39 cellular contexts compared by ENCODE assay signal in genomic region chr3:12866836-12867235, GRCh38.
"Had no signal": no experiment of that assay in that cellular context is flagged by ENCODE, and none has a peak within 500 bp of the region (broad histone marks: within the 10 kb centered on the region; RNA-seq: fewer than 3 reads in every experiment).

No MANE protein-coding gene starts in this region.

- H3K27ac ChIP-seq: adrenal gland, ascending aorta, body of pancreas, brain microvascular endothelial cell, breast epithelium, cardiac muscle cell had no signal

- DNase-seq: activated effector memory CD4-positive, alpha-beta T cell treated with anti-CD3 and anti-CD28 coated beads, Interleukin-2, amount 50 U/mL, for 16 hours; activated effector memory CD4-positive, alpha-beta T cell treated with Interleukin-2 at 50 U/mL for 16 hours; activated gamma-delta T cell; activated gamma-delta T cell treated with Interleukin-2 at 50 U/mL for 16 hours; activated naive CD4-positive, alpha-beta T cell; activated naive CD4-positive, alpha-beta T cell treated with anti-CD3 and anti-CD28 coated beads for 36 hours; activated naive CD4-positive, alpha-beta T cell treated with anti-CD3 and anti-CD28 coated beads, Interleukin-2, amount 10 ng/mL, durations not matched to agents 7 days and 5 days; activated naive CD4-positive, alpha-beta T cell treated with anti-CD3 and anti-CD28 coated beads, Interleukin-2, amount 50 U/mL, for 16 hours; activated naive CD4-positive, alpha-beta T cell treated with Interleukin-2 at 50 U/mL for 16 hours; activated naive CD8-positive, alpha-beta T cell treated with anti-CD3 and anti-CD28 coated beads for 36 hours; activated naive CD8-positive, alpha-beta T cell treated with anti-CD3 and anti-CD28 coated beads, Interleukin-2, amount 10 ng/mL, durations not matched to agents 7 days and 5 days; activated naive CD8-positive, alpha-beta T cell treated with anti-CD3 and anti-CD28 coated beads, Interleukin-2, amount 50 U/mL, for 24 hours; activated T-cell treated with anti-CD3 and anti-CD28 coated beads, Interleukin-2, amount 50 U/mL, for 1 hour; activated T-cell treated with anti-CD3 and anti-CD28 coated beads, Interleukin-2, amount 50 U/mL, for 24 hours; activated T-cell treated with anti-CD3 and anti-CD28 coated beads, Interleukin-2, amount 50 U/mL, for 4 hours; activated T-cell treated with anti-CD3 and anti-CD28 coated beads, Interleukin-2, amount 50 U/mL, for 48 hours; activated T-cell treated with anti-CD3 and anti-CD28 coated beads, Interleukin-2, amount 50 U/mL, for 72 hours; adrenal gland; amniotic stem cell; amygdala; anterior cingulate cortex; body of pancreas; brain microvascular endothelial cell; caudate nucleus; central memory CD4-positive, alpha-beta T cell; cerebellar nuclear complex had no signal

- H3K27me3 ChIP-seq: adrenal gland, ascending aorta, body of pancreas, breast epithelium had no signal

- H3K9me3 ChIP-seq: adrenal gland, ascending aorta, body of pancreas had no signal

- H3K4me3 Mint-ChIP-seq: activated naive CD4-positive, alpha-beta T cell treated with anti-CD3 and anti-CD28 coated beads for 36 hours; activated naive CD4-positive, alpha-beta T cell treated with anti-CD3 and anti-CD28 coated beads, Interleukin-2, amount 10 ng/mL, durations not matched to agents 7 days and 5 days; activated naive CD4-positive, alpha-beta T cell treated with anti-CD3 and anti-CD28 coated beads, Interleukin-2, amount 50 U/mL, for 24 hours; activated naive CD8-positive, alpha-beta T cell; activated naive CD8-positive, alpha-beta T cell treated with anti-CD3 and anti-CD28 coated beads for 36 hours; activated naive CD8-positive, alpha-beta T cell treated with anti-CD3 and anti-CD28 coated beads, Interleukin-2, amount 10 ng/mL, durations not matched to agents 7 days and 5 days; activated naive CD8-positive, alpha-beta T cell treated with anti-CD3 and anti-CD28 coated beads, Interleukin-2, amount 50 U/mL, for 24 hours; activated T-cell treated with anti-CD3 and anti-CD28 coated beads, Interleukin-2, amount 50 U/mL, for 24 hours; activated T-cell treated with anti-CD3 and anti-CD28 coated beads, Interleukin-2, amount 50 U/mL, for 72 hours; activated T-helper 1 cell treated with anti-CD3 and anti-CD28 coated beads, Interleukin-12 subunit alpha, Interleukin-12 subunit beta, Interleukin-2, Interleukin-4 antibody, amounts not matched to agents 30 ng/mL and 10 ng/mL and 1 ng/mL, durations not matched to agents 14 hours and 24 hours and 36 hours; activated T-helper 17 cell treated with anti-CD3 and anti-CD28 coated beads, Interleukin-2, amount 50 U/mL, for 72 hours; brain; central memory CD8-positive, alpha-beta T cell had no signal

- H3K4me3 ChIP-seq: adrenal gland, ascending aorta, body of pancreas, breast epithelium, cardiac muscle cell had no signal

- FAIRE-seq: astrocyte, bronchial epithelial cell had no signal

- H3K27ac Mint-ChIP-seq: activated naive CD4-positive, alpha-beta T cell treated with anti-CD3 and anti-CD28 coated beads for 36 hours; activated naive CD4-positive, alpha-beta T cell treated with anti-CD3 and anti-CD28 coated beads, Interleukin-2, amount 10 ng/mL, durations not matched to agents 7 days and 5 days; activated naive CD4-positive, alpha-beta T cell treated with anti-CD3 and anti-CD28 coated beads, Interleukin-2, amount 50 U/mL, for 72 hours; activated naive CD8-positive, alpha-beta T cell; activated naive CD8-positive, alpha-beta T cell treated with anti-CD3 and anti-CD28 coated beads for 36 hours; activated naive CD8-positive, alpha-beta T cell treated with anti-CD3 and anti-CD28 coated beads, Interleukin-2, amount 10 ng/mL, durations not matched to agents 7 days and 5 days; activated naive CD8-positive, alpha-beta T cell treated with anti-CD3 and anti-CD28 coated beads, Interleukin-2, amount 50 U/mL, for 24 hours; activated T-cell treated with anti-CD3 and anti-CD28 coated beads, Interleukin-2, amount 50 U/mL, for 24 hours; activated T-cell treated with anti-CD3 and anti-CD28 coated beads, Interleukin-2, amount 50 U/mL, for 72 hours; activated T-helper 17 cell treated with anti-CD3 and anti-CD28 coated beads, Interleukin-2, amount 50 U/mL, for 72 hours; activated T-helper 2 cell treated with anti-CD3 and anti-CD28 coated beads, Interferon-gamma antibody, Interleukin-2, Interleukin-4, amounts not matched to agents 10 μg/mL and 5 μg/mL and 100 μg/mL, durations not matched to agents 14 hours and 24 hours and 36 hours; brain had no signal

- ATAC-seq: activated naive CD4-positive, alpha-beta T cell treated with anti-CD3 and anti-CD28 coated beads, Interleukin-2, amount 50 U/mL, for 72 hours; activated naive CD8-positive, alpha-beta T cell treated with anti-CD3 and anti-CD28 coated beads, Interleukin-2, amount 50 U/mL, for 24 hours; activated T-cell treated with anti-CD3 and anti-CD28 coated beads, Interleukin-2, amount 50 U/mL, for 4 hours; activated T-cell treated with anti-CD3 and anti-CD28 coated beads, Interleukin-2, amount 50 U/mL, for 72 hours; activated T-helper 17 cell treated with anti-CD3 and anti-CD28 coated beads, Interleukin-2, amount 50 U/mL, for 72 hours; body of pancreas had no signal

- H3K27me3 Mint-ChIP-seq: brain; central memory CD8-positive, alpha-beta T cell had no signal

- H3K36me3 Mint-ChIP-seq: activated naive CD4-positive, alpha-beta T cell treated with anti-CD3 and anti-CD28 coated beads, Interleukin-2, amount 10 ng/mL, durations not matched to agents 7 days and 5 days; activated naive CD4-positive, alpha-beta T cell treated with anti-CD3 and anti-CD28 coated beads, Interleukin-2, amount 50 U/mL, for 24 hours; activated naive CD4-positive, alpha-beta T cell treated with anti-CD3 and anti-CD28 coated beads, Interleukin-2, amount 50 U/mL, for 72 hours; activated naive CD8-positive, alpha-beta T cell treated with anti-CD3 and anti-CD28 coated beads for 36 hours; activated naive CD8-positive, alpha-beta T cell treated with anti-CD3 and anti-CD28 coated beads, Interleukin-2, amount 10 ng/mL, durations not matched to agents 7 days and 5 days; brain had no signal

- H3K9me3 Mint-ChIP-seq: activated naive CD4-positive, alpha-beta T cell treated with anti-CD3 and anti-CD28 coated beads, Interleukin-2, amount 50 U/mL, for 24 hours; central memory CD8-positive, alpha-beta T cell had no signal

- H3K36me3 ChIP-seq: adrenal gland, ascending aorta, brain microvascular endothelial cell, breast epithelium, cardiac muscle cell had no signal
